In genomic region chr13:110365876-110366275, GRCh38 we compare ENCODE assay signal across 21 cellular contexts. TPM values are rescaled to one million over a fixed set of nuclear protein-coding genes. Genes with fewer than 3 reads are reported as not detected.
"Had no signal": no experiment of that assay in that cellular context is flagged by ENCODE, and none has a peak within 500 bp of the region (broad histone marks: within the 10 kb centered on the region; RNA-seq: fewer than 3 reads in every experiment).

No MANE protein-coding gene starts in this region.

- H3K36me3 ChIP-seq: colonic mucosa, pancreas, spleen had no signal

- H3K27ac ChIP-seq: colonic mucosa, pancreas, upper lobe of left lung had no signal

- H3K9me3 Mint-ChIP-seq: activated naive CD4-positive, alpha-beta T cell treated with anti-CD3 and anti-CD28 coated beads, Interleukin-2, amount 50 U/mL, for 24 hours; activated T-cell treated with anti-CD3 and anti-CD28 coated beads, Interleukin-2, amount 50 U/mL, for 24 hours; immature natural killer cell; memory B cell; naive thymus-derived CD8-positive, alpha-beta T cell; WTC11 had no signal

- H3K4me1 ChIP-seq: colonic mucosa, pancreas had no signal

- DNase-seq: activated CD4-positive, alpha-beta T cell treated with anti-CD3 and anti-CD28 coated beads for 48 hours; activated CD8-positive, alpha-beta T cell treated with anti-CD3 and anti-CD28 coated beads, Interleukin-2, amount 10 ng/mL, durations not matched to agents 7 days and 5 days; activated T-cell treated with anti-CD3 and anti-CD28 coated beads, Interleukin-2, amount 50 U/mL, for 24 hours; colonic mucosa; erythroblast; heart right ventricle; immature natural killer cell; kidney glomerular epithelial cell; naive thymus-derived CD8-positive, alpha-beta T cell; pancreas; spleen; stimulated activated CD8-positive, alpha-beta memory T cell treated with anti-CD3 and anti-CD28 coated beads, Interleukin-4, amount 100 ng/mL, for 48 hours; stimulated activated naive CD4-positive, alpha-beta T cell; substantia nigra; T-helper 17 cell; upper lobe of left lung had no signal

- ATAC-seq: activated CD8-positive, alpha-beta T cell treated with anti-CD3 and anti-CD28 coated beads, Interleukin-2, amount 10 ng/mL, durations not matched to agents 7 days and 5 days; heart right ventricle; naive thymus-derived CD8-positive, alpha-beta T cell; pancreas; sciatic nerve; T-helper 17 cell; WTC11 had no signal

- H3K4me1 Mint-ChIP-seq: activated naive CD4-positive, alpha-beta T cell treated with anti-CD3 and anti-CD28 coated beads, Interleukin-2, amount 50 U/mL, for 24 hours; immature natural killer cell; memory B cell; T-helper 17 cell had no signal

- H3K4me3 Mint-ChIP-seq: activated CD8-positive, alpha-beta T cell treated with anti-CD3 and anti-CD28 coated beads, Interleukin-2, amount 10 ng/mL, durations not matched to agents 7 days and 5 days; activated naive CD4-positive, alpha-beta T cell treated with anti-CD3 and anti-CD28 coated beads, Interleukin-2, amount 50 U/mL, for 24 hours; activated T-cell treated with anti-CD3 and anti-CD28 coated beads, Interleukin-2, amount 50 U/mL, for 24 hours; immature natural killer cell; memory B cell; naive thymus-derived CD8-positive, alpha-beta T cell; T-helper 17 cell; WTC11 had no signal

- H3K36me3 Mint-ChIP-seq: activated naive CD4-positive, alpha-beta T cell treated with anti-CD3 and anti-CD28 coated beads, Interleukin-2, amount 50 U/mL, for 24 hours; immature natural killer cell; memory B cell; naive thymus-derived CD8-positive, alpha-beta T cell; WTC11 had no signal

- FAIRE-seq: pancreas, TTC549 had no signal

- H3K9me3 ChIP-seq: colonic mucosa, heart right ventricle, pancreas, spleen, upper lobe of left lung had no signal

- H3K27me3 ChIP-seq: colonic mucosa, heart right ventricle, pancreas, spleen, upper lobe of left lung had no signal

- H3K27ac Mint-ChIP-seq: activated CD8-positive, alpha-beta T cell treated with anti-CD3 and anti-CD28 coated beads, Interleukin-2, amount 10 ng/mL, durations not matched to agents 7 days and 5 days; activated naive CD4-positive, alpha-beta T cell treated with anti-CD3 and anti-CD28 coated beads, Interleukin-2, amount 50 U/mL, for 24 hours; activated T-cell treated with anti-CD3 and anti-CD28 coated beads, Interleukin-2, amount 50 U/mL, for 24 hours; immature natural killer cell; memory B cell; naive thymus-derived CD8-positive, alpha-beta T cell; T-helper 17 cell; WTC11 had no signal

- H3K4me3 ChIP-seq: colonic mucosa, heart right ventricle, pancreas, spleen, upper lobe of left lung had no signal

RNA-seq across cellular contexts. Expression of gene COL4A2, which starts 58.8 kb away (rescaled TPM):
- total RNA-seq: activated CD8-positive, alpha-beta T cell treated with anti-CD3 and anti-CD28 coated beads, Interleukin-2, amount 10 ng/mL, durations not matched to agents 7 days and 5 days; naive thymus-derived CD8-positive, alpha-beta T cell had no signal

RNA-seq across cellular contexts. Expression of gene COL4A1, which starts 58.9 kb away (rescaled TPM):
- total RNA-seq: activated CD8-positive, alpha-beta T cell treated with anti-CD3 and anti-CD28 coated beads, Interleukin-2, amount 10 ng/mL, durations not matched to agents 7 days and 5 days; naive thymus-derived CD8-positive, alpha-beta T cell had no signal
